In genomic region chrX:44342866-44343265, GRCh38 we compare ENCODE assay signal across 9 cellular contexts. TPM values are rescaled to one million over a fixed set of nuclear protein-coding genes. Genes with fewer than 3 reads are reported as not detected.
A peak's percentile ranks its signal among the peaks of the same experiment; 100 is the strongest.
DNase-seq lines count a peak whose midpoint lies in the region; ATAC-seq and TF ChIP-seq lines count a peak whose summit lies in the region.
"Had no signal": no experiment of that assay in that cellular context is flagged by ENCODE, and none has a peak within 500 bp of the region (broad histone marks: within the 10 kb centered on the region; RNA-seq: fewer than 3 reads in every experiment).

No MANE protein-coding gene starts in this region.

- H3K27ac Mint-ChIP-seq in central memory CD8-positive, alpha-beta T cell (ENCODE audit: low read depth) = peak overlapping the region; percentile 97
- peak overlapping the region in 4 of 6 donors; percentile 81 to 97 (median 86) for H3K27ac Mint-ChIP-seq in naive B cell

- H3K9me3 ChIP-seq in right atrium auricular region = no peaks in the 10 kb centered on the region

- ATAC-seq in left ventricle myocardium superior (no peak), naive B cell (ENCODE audit: low read depth in 2 of 2) (no peak), GM18505 (IDR thresholded peaks at IDR 0.05; ENCODE audit: unreplicated experiment) (no peak), GM21786 (IDR thresholded peaks at IDR 0.05; ENCODE audit: unreplicated experiment) (no peak)
- ATAC-seq in central memory CD8-positive, alpha-beta T cell (replicated peaks; ENCODE audit: extremely low read depth, poor library complexity, severe bottlenecking) = no peak

- H3K4me1 ChIP-seq in right atrium auricular region = no peaks in the 10 kb centered on the region

- TF ChIP-seq CTCF in right atrium auricular region (IDR thresholded peaks at IDR 0.05) = no peak

- H3K27me3 ChIP-seq in right atrium auricular region = no peaks in the 10 kb centered on the region

- intact Hi-C loops in left ventricle myocardium superior (cut with micrococcal nuclease) = no loop called here

- H3K36me3 ChIP-seq in right atrium auricular region = no peaks in the 10 kb centered on the region

- peak overlapping the region; percentile 32 to 53 for H3K4me3 ChIP-seq in right atrium auricular region

- H3K27me3 Mint-ChIP-seq in central memory CD8-positive, alpha-beta T cell = no peaks in the 10 kb centered on the region
- H3K27me3 Mint-ChIP-seq in naive B cell = peaks cover 0 to 27% (median 0%) of the 10 kb centered on the region in 3 donors

- DNase-seq in right atrium auricular region (ENCODE audit: low spot score) = no peak
- DNase-seq in left ventricle myocardium superior = no peak
- DNase-seq in central memory CD8-positive, alpha-beta T cell (ENCODE audit: low spot score in 2 of 2) = no peak
- no peak for DNase-seq in naive B cell
- DNase-seq in DMS 273 (lab: John Stamatoyannopoulos, UW; ENCODE audit: unreplicated experiment) = no peak
- DNase-seq in stimulated activated CD4-positive, alpha-beta T cell treated with anti-CD3 and anti-CD28 coated beads, Interleukin-15, amount 100 ng/mL, for 24 hours = no peak

- H3K27ac ChIP-seq in right atrium auricular region = peak overlapping the region in 1 of 2 donors; percentile 11

- H3K4me3 Mint-ChIP-seq in central memory CD8-positive, alpha-beta T cell = peak overlapping the region; percentile 85
- peak overlapping the region in 6 of 8 donors; percentile 88 to 96 (median 90) for H3K4me3 Mint-ChIP-seq in naive B cell

- peaks cover 24% of the 10 kb centered on the region for H3K4me1 Mint-ChIP-seq in central memory CD8-positive, alpha-beta T cell
- peaks cover 12 to 20% (median 15%) of the 10 kb centered on the region in 3 donors for H3K4me1 Mint-ChIP-seq in naive B cell

- H3K36me3 Mint-ChIP-seq in central memory CD8-positive, alpha-beta T cell (ENCODE audit: insufficient read depth) = peaks cover 13% of the 10 kb centered on the region
- peaks cover 0 to 7% of the 10 kb centered on the region in 2 donors for H3K36me3 Mint-ChIP-seq in naive B cell

- H3K9me3 Mint-ChIP-seq in central memory CD8-positive, alpha-beta T cell = no peaks in the 10 kb centered on the region
- H3K9me3 Mint-ChIP-seq in naive B cell = no peaks in the 10 kb centered on the region

- no peak for TF ChIP-seq POLR2A in GM18505 (IDR thresholded peaks at IDR 0.05; ENCODE audit: borderline replicate concordance, extremely low read depth, insufficient read depth, insufficient read length)

RNA-seq across cellular contexts. Expression of gene EFHC2, which starts 0.6 kb away (rescaled TPM):
- total RNA-seq in right atrium auricular region (1 to 10 TPM; 4.5 to 5.4 TPM), left ventricle myocardium superior (14.6 TPM)
- under 1 TPM in 3 of 6 donors, not detected in 3; 0.13 to 0.55 (median 0.20) TPM for polyA plus RNA-seq in naive B cell (ENCODE audit: low read depth in 6 of 6)
- total RNA-seq: osteocyte had no signal
